In the genomic region with DNA sequence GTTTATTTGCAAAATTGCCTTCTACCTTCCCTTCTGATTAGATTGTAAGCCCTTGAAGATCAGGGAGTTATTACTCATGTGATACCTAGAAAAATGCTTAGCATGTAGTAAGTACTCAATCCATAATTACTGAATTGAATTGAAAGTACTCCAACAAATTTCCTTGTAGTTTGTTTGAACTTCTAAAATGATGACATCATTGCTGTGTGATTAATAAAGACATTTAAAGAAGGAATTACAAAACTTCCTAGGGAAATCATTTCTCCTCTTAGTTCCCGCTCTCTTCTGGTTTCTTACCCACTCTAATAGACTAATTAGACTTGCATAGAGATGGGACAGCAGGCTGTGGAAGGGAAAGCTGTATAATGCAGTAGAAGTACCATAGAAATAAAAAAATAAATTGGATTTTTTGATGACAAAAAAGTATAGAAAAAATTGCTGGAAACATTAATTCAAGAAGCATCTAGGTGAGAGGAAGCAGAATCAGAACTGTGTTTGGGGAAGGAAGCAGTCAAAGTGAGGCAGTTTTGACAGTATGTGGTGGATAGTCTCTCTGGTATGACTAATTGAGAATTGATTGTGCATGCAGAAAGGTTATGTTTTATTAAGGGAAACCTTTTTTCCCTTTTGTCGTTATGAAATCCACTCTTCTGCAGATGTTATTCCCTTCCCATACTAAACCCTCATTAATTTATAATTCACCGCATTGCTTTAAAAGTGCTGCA, we compare ENCODE assay signal across 1 cellular context.
TF ChIP-seq lines count a peak whose summit lies in the region.

No MANE protein-coding gene starts in this region.

TF ChIP-seq in endothelial cell of umbilical vein, 7 proteins besides CTCF, POLR2A, EP300 and RAD21:
- no peak for TF ChIP-seq POLR2AphosphoS5 (IDR thresholded peaks at IDR 0.05; ENCODE audit: insufficient read depth, low read depth, low read length)
- no peak for TF ChIP-seq MYC (IDR thresholded peaks at IDR 0.05; ENCODE audit: low read depth, low read length)
- no peak for TF ChIP-seq GATA2 (IDR thresholded peaks at IDR 0.05; ENCODE audit: insufficient read depth, insufficient read length, low read depth, low read length)
- TF ChIP-seq, protein P1, sequence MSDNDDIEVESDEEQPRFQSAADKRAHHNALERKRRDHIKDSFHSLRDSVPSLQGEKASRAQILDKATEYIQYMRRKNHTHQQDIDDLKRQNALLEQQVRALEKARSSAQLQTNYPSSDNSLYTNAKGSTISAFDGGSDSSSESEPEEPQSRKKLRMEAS (IDR thresholded peaks at IDR 0.05; ENCODE audit: insufficient read depth, insufficient read length), result no peak
- TF ChIP-seq JUN (IDR thresholded peaks at IDR 0.05; ENCODE audit: borderline replicate concordance, insufficient read depth, insufficient read length, low read depth), result no peak
- no peak for TF ChIP-seq FOS (IDR thresholded peaks at IDR 0.05; ENCODE audit: borderline replicate concordance, insufficient read depth, low read length)
- TF ChIP-seq EZH2 (IDR thresholded peaks at IDR 0.05; ENCODE audit: borderline replicate concordance, low read depth, low read length, severe bottlenecking), result no peak
